ENCODE assay signal across 9 cellular contexts in the genomic region with DNA sequence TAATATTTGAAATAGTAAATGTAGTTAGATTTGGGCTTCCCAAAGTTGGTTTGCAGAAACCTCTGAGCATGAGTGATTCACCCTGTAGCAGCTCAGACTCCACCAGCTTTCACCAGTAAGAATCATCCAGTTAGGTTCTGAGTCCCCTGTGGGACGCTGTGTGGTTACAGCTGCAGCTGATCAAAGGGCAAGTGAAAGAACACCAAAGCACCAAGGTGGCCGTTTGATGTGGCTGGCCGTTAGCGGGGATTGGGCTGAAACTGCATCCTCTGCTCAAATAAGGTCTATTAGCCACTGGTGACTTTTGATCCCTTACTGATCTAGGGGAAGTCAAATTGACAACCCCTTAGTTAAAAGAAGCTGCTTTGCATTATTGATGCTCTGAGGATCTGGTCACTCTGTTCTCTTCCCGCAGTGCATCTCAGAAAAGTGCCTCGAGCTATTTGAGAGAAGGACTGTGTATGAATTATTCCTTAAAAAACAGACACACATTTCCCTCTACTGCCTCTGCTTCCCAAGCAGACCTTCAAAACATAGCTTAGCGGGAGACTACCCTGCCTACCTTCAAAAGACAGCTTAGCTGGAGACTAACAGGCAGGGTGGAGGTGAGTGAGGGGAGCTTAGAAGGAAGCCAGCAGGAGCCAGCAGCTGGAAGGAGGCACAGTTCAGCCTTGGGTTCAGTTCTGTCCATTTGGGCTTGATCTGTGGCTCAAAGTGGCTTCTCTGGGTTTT. TPM values are rescaled to one million over a fixed set of nuclear protein-coding genes. Genes with fewer than 3 reads are reported as not detected.
DNase-seq lines count a peak whose midpoint lies in the region; ATAC-seq and TF ChIP-seq lines count a peak whose summit lies in the region.
"Had no signal": no experiment of that assay in that cellular context is flagged by ENCODE, and none has a peak within 500 bp of the region (broad histone marks: within the 10 kb centered on the region; RNA-seq: fewer than 3 reads in every experiment).

No MANE protein-coding gene starts in this region.

- in situ Hi-C loops in mammary epithelial cell (cut with MboI; ENCODE audit: low sequenced_read_pairs in 2 of 2) = no loop called here

- DNase-seq in GM10266 (ENCODE audit: extremely low spot score) = peak; percentile 86
- DNase-seq in OCI-LY7 (ENCODE audit: low spot score) = peak; percentile 96
- peak; percentile 35 for DNase-seq in activated naive CD8-positive, alpha-beta T cell treated with anti-CD3 and anti-CD28 coated beads, Interleukin-2, amount 50 U/mL, for 16 hours (ENCODE audit: low read depth, low spot score)
- DNase-seq in stimulated activated CD8-positive, alpha-beta memory T cell treated with anti-CD3 and anti-CD28 coated beads, Interleukin-15, amount 100 ng/mL, for 24 hours (ENCODE audit: low read depth) = peak; percentile 7
- DNase-seq in hippocampal formation (lab: John Stamatoyannopoulos, UW) = no peak
- no peak for DNase-seq in mammary epithelial cell

- H4K20me1 ChIP-seq in OCI-LY7 (ENCODE audit: insufficient read depth, low read length) (no peaks in the 10 kb centered on the region), mammary epithelial cell (ENCODE audit: insufficient read depth, low read length) (no peaks in the 10 kb centered on the region)

- H3K4me2 ChIP-seq in OCI-LY7 (ENCODE audit: low read length) = peak overlapping the region; percentile 94
- no peak overlapping the region for H3K4me2 ChIP-seq in mammary epithelial cell (ENCODE audit: insufficient read depth, low read depth, low read length)

- H2AFZ ChIP-seq in OCI-LY7 (ENCODE audit: low read length) (peak overlapping the region; percentile 67), mammary epithelial cell (ENCODE audit: low read depth, low read length) (no peak overlapping the region)

- H3K4me3 ChIP-seq in OCI-LY7 (ENCODE audit: low read depth, low read length, poor library complexity, severe bottlenecking) = peak overlapping the region; percentile 63
- H3K4me3 ChIP-seq in mammary epithelial cell (replicated peaks in 1 of 3; ENCODE audit: insufficient read depth in 1 of 3, low read depth in 2 of 3, low read length in 3 of 3) = no peak overlapping the region

- peak overlapping the region; percentile 95 for H3K27ac ChIP-seq in OCI-LY7 (ENCODE audit: low read depth, low read length, poor library complexity, severe bottlenecking)
- H3K27ac ChIP-seq in mammary epithelial cell (ENCODE audit: insufficient read depth, low read depth, low read length) = no peak overlapping the region

- 83% methylated on average over 7 of the region's 7 CpGs for WGBS in mammary epithelial cell (ENCODE audit: low coverage, missing lambda C conversion rate)

- ATAC-seq in HG02588 (IDR thresholded peaks at IDR 0.05; ENCODE audit: unreplicated experiment) (peak; percentile 91), SK-N-SH treated with all-trans-retinoic acid at 6 μM for 48 hours (no peak)

- CTCF ChIA-PET in OCI-LY7 (lab: Charles Lee; ENCODE audit: unreplicated experiment) (interaction anchor here (0.7 to 2.2 kb wide), 6 partner anchors 13 to 209 kb away, joined by 3 to 11 read pairs (median 3); no protein-coding TSS in a partner anchor), mammary epithelial cell (lab: Charles Lee; ENCODE audit: low non-redundant PET) (no interaction called here)

- no peaks in the 10 kb centered on the region for H3K36me3 ChIP-seq in OCI-LY7 (ENCODE audit: insufficient read depth, low read length)
- no peaks in the 10 kb centered on the region for H3K36me3 ChIP-seq in mammary epithelial cell (ENCODE audit: insufficient read depth, low read length)

- dilution Hi-C loops in mammary epithelial cell (cut with HindIII; ENCODE audit: low sequenced_read_pairs) = no loop called here

- POLR2A ChIA-PET in OCI-LY7 (lab: Charles Lee) = interaction anchor here (0.6 to 3.1 kb wide), 20 partner anchors 9 to 280 kb away, joined by 3 to 17 read pairs (median 4); no protein-coding TSS in a partner anchor

- no peak overlapping the region for H3K9ac ChIP-seq in mammary epithelial cell (ENCODE audit: insufficient read depth, low read length)

- intact Hi-C loops in OCI-LY7 (cut with micrococcal nuclease; ENCODE audit: unreplicated experiment) (loop anchor here (5.0 kb wide), 2 partner anchors 208 to 367 kb away; partner anchors contain the start of genes SAV1 and TMX1), mammary epithelial cell (cut with micrococcal nuclease) (no loop called here)

- peaks cover 66% of the 10 kb centered on the region for H3K4me1 ChIP-seq in OCI-LY7 (ENCODE audit: insufficient read depth, low read length, poor library complexity, severe bottlenecking)
- H3K4me1 ChIP-seq in mammary epithelial cell (ENCODE audit: insufficient read depth, low read length) = peaks cover 5% of the 10 kb centered on the region

- no peaks in the 10 kb centered on the region for H3K9me2 ChIP-seq in OCI-LY7 (ENCODE audit: insufficient read depth, low read length)

- BruUV-seq in OCI-LY7 (replicated peaks; lab: Mats Ljungman, UMichigan) (no TSS peak), mammary epithelial cell (replicated peaks; lab: Mats Ljungman, UMichigan) (no TSS peak)

- peaks cover 15% of the 10 kb centered on the region for H3K27me3 ChIP-seq in mammary epithelial cell (ENCODE audit: insufficient read depth, low read length)

- H3K79me2 ChIP-seq in OCI-LY7 (ENCODE audit: insufficient read depth, low read depth, low read length) = peaks cover 9% of the 10 kb centered on the region; the same call in 1 of the 2 replicates
- no peaks in the 10 kb centered on the region for H3K79me2 ChIP-seq in mammary epithelial cell (ENCODE audit: insufficient read depth, low read length)

- TF ChIP-seq CTCF in GM10266 (IDR thresholded peaks at IDR 0.05; ENCODE audit: control insufficient read depth, insufficient read depth, low read depth, missing control alignments) = no peak
- no peak for TF ChIP-seq CTCF in OCI-LY7 (conservative IDR thresholded peaks at IDR 0.05; ENCODE audit: low read length)
- no peak for TF ChIP-seq CTCF in mammary epithelial cell (conservative IDR thresholded peaks at IDR 0.05 in 1 of 2, IDR thresholded peaks at IDR 0.05 in 1 of 2; ENCODE audit: extremely low read depth in 1 of 2, insufficient read depth in 1 of 2, low read depth in 1 of 2, low read length in 2 of 2)

- H3K9me3 ChIP-seq in OCI-LY7 (ENCODE audit: low read length) (no peaks in the 10 kb centered on the region), mammary epithelial cell (replicated peaks; ENCODE audit: insufficient read depth, low read length) (no peaks in the 10 kb centered on the region)

TF ChIP-seq in SK-N-SH treated with all-trans-retinoic acid at 6 μM for 48 hours, 23 proteins besides CTCF, POLR2A, EP300 and RAD21 (continues in another document):
- TF ChIP-seq CREB5 (CRISPR knock-in tag; IDR thresholded peaks at IDR 0.05; ENCODE audit: low read depth) (no peak), CSDC2 (CRISPR knock-in tag; IDR thresholded peaks at IDR 0.05) (no peak), ZNF565 (CRISPR knock-in tag; conservative IDR thresholded peaks at IDR 0.05; ENCODE audit: low read depth) (no peak), BACH2 (CRISPR knock-in tag; IDR thresholded peaks at IDR 0.05; ENCODE audit: borderline replicate concordance) (no peak), ZNF8 (CRISPR knock-in tag; IDR thresholded peaks at IDR 0.05) (no peak), ARNTL (CRISPR knock-in tag; IDR thresholded peaks at IDR 0.05; ENCODE audit: borderline replicate concordance, low read depth) (no peak), ZFP30 (CRISPR knock-in tag; IDR thresholded peaks at IDR 0.05) (no peak), ZC3H10 (CRISPR knock-in tag; IDR thresholded peaks at IDR 0.05) (no peak), TOX (CRISPR knock-in tag; IDR thresholded peaks at IDR 0.05; ENCODE audit: borderline replicate concordance) (no peak), SNAI2 (CRISPR knock-in tag; IDR thresholded peaks at IDR 0.05) (no peak), RARB (CRISPR knock-in tag; IDR thresholded peaks at IDR 0.05) (no peak)
- TF ChIP-seq, protein P1, sequence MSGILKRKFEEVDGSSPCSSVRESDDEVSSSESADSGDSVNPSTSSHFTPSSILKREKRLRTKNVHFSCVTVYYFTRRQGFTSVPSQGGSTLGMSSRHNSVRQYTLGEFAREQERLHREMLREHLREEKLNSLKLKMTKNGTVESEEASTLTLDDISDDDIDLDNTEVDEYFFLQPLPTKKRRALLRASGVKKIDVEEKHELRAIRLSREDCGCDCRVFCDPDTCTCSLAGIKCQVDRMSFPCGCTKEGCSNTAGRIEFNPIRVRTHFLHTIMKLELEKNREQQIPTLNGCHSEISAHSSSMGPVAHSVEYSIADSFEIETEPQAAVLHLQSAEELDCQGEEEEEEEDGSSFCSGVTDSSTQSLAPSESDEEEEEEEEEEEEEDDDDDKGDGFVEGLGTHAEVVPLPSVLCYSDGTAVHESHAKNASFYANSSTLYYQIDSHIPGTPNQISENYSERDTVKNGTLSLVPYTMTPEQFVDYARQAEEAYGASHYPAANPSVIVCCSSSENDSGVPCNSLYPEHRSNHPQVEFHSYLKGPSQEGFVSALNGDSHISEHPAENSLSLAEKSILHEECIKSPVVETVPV (CRISPR knock-in tag; IDR thresholded peaks at IDR 0.05) = no peak

RNA-seq across cellular contexts. Expression of gene ABHD12B, which starts 3.7 kb away (rescaled TPM):
- total RNA-seq in OCI-LY7 (2014; rRNA removed; shearing (Covaris generic)) = 9.0 and 10.7 TPM in 2 replicates
- total RNA-seq in OCI-LY7 (2022) (6.8 and 13.1 TPM in 2 replicates), mammary epithelial cell (not detected)
- not detected for polyA plus RNA-seq in mammary epithelial cell
- not detected for polyA minus RNA-seq in mammary epithelial cell
- polyA plus RNA-seq: fibroblast of lung had no signal

RNA-seq across cellular contexts. Expression of gene NIN, which starts 44.6 kb away (rescaled TPM):
- total RNA-seq in OCI-LY7 (2014; rRNA removed; shearing (Covaris generic)) = 79.5 and 95.3 TPM in 2 replicates
- total RNA-seq in OCI-LY7 (2022) (157 and 189 TPM in 2 replicates), mammary epithelial cell (10 to 100 TPM; 20.7 to 40.2 TPM)
- polyA plus RNA-seq in mammary epithelial cell = 11.9 TPM
- polyA minus RNA-seq in mammary epithelial cell = 28.2 TPM

Comparison
In these comparisons a context has a peak if more than half of its experiments do, and no peak if none do; other contexts are left out.
1. DNase-seq: peak in GM10266 (single experiment), OCI-LY7 (single experiment), activated naive CD8-positive, alpha-beta T cell treated with anti-CD3 and anti-CD28 coated beads, Interleukin-2, amount 50 U/mL, for 16 hours (single experiment) and stimulated activated CD8-positive, alpha-beta memory T cell treated with anti-CD3 and anti-CD28 coated beads, Interleukin-15, amount 100 ng/mL, for 24 hours (single experiment); none in hippocampal formation (0 of 2) and mammary epithelial cell (single experiment).
2. RNA of gene ABHD12B, which starts 3.7 kb away (total RNA-seq): 6.8 to 13.1 TPM in OCI-LY7; not detected in mammary epithelial cell; every median in the first group is over 4 times any median in the second.